ENCODE assay signal across 16 cellular contexts in genomic region chr14:54640480-54640879, GRCh38.
DNase-seq lines count a peak whose midpoint lies in the region; ATAC-seq and TF ChIP-seq lines count a peak whose summit lies in the region.
"Had no signal": no experiment of that assay in that cellular context is flagged by ENCODE, and none has a peak within 500 bp of the region (broad histone marks: within the 10 kb centered on the region; RNA-seq: fewer than 3 reads in every experiment).

No MANE protein-coding gene starts in this region.

- no peak overlapping the region for H3K4me2 ChIP-seq in mesendoderm (ENCODE audit: low read length)
- H3K4me2 ChIP-seq: PC-9, SK-N-SH had no signal

- ATAC-seq in heart left ventricle = peak in 3 of 4 donors; percentile 51 to 78 (median 65)
- ATAC-seq in Right ventricle myocardium inferior = no peak
- ATAC-seq in GM18520 (IDR thresholded peaks at IDR 0.05; ENCODE audit: unreplicated experiment) = no peak
- ATAC-seq in HG03045 (IDR thresholded peaks at IDR 0.05; ENCODE audit: unreplicated experiment) = no peak

- no peak overlapping the region for H2AK5ac ChIP-seq in mesendoderm (ENCODE audit: low read length)

- H3K56ac ChIP-seq in mesendoderm (ENCODE audit: low read length) = peak overlapping the region; percentile 36

- H4K8ac ChIP-seq in mesendoderm (ENCODE audit: low read depth, low read length) = no peak overlapping the region

- intact Hi-C loops in heart left ventricle (cut with DNase I) (loop anchor here in 3 of 10 donors (5.0 to 10.0 kb wide), 2 partner anchors 66 to 73 kb away; partner anchors contain the start of gene SAMD4A (in 2 of the 3)), Right ventricle myocardium inferior (cut with DNase I) (no loop called here)

- peaks cover 2% of the 10 kb centered on the region for H3K79me2 ChIP-seq in mesendoderm (ENCODE audit: control insufficient read depth, insufficient read depth, low read length)

- peak overlapping the region in 4 of 12 donors; percentile 8 to 37 (median 26) for H3K27ac ChIP-seq in heart left ventricle
- H3K27ac ChIP-seq in mesendoderm (ENCODE audit: low read depth, low read length) = no peak overlapping the region
- H3K27ac ChIP-seq: PC-9 had no signal

- TF ChIP-seq CTCF in heart left ventricle (IDR thresholded peaks at IDR 0.05) = no peak

- H3K27me3 ChIP-seq in heart left ventricle (no peaks in the 10 kb centered on the region), mesendoderm (ENCODE audit: insufficient read depth, low read length, poor library complexity) (no peaks in the 10 kb centered on the region)

- H2BK5ac ChIP-seq in mesendoderm (ENCODE audit: low read length) = no peak overlapping the region

- no peak overlapping the region for H2BK15ac ChIP-seq in mesendoderm (replicated peaks; ENCODE audit: low read depth)

- no peak overlapping the region for H2BK120ac ChIP-seq in mesendoderm (ENCODE audit: low read depth, low read length)

- H4K5ac ChIP-seq in mesendoderm (ENCODE audit: low read length) = no peak overlapping the region

- DNase-seq in heart left ventricle (peak in 1 of 5 donors; percentile 36), Right ventricle myocardium inferior (ENCODE audit: missing footprints) (no peak), fibroblast of gingiva (ENCODE audit: low read depth) (peak; percentile 20), mesendoderm (no peak), NCI-H2029 (lab: John Stamatoyannopoulos, UW) (no peak), inferior parietal cortex (ENCODE audit: extremely low spot score) (no peak)
- DNase-seq: DMS53, HFFc6, Karpas-422, NCI-H187 treated with DMSO at 0.1 percent for 48 hours, NCI-H2171 treated with DMSO at 0.1 percent for 48 hours, NCI-H774, PC-9, SK-N-SH had no signal

- no peak overlapping the region for H3K18ac ChIP-seq in mesendoderm (ENCODE audit: low read length)

- H3K4me3 ChIP-seq in heart left ventricle (no peak overlapping the region), mesendoderm (ENCODE audit: low read length) (no peak overlapping the region)
- H3K4me3 ChIP-seq: PC-9 had no signal

- no peak overlapping the region for H3K9ac ChIP-seq in mesendoderm (ENCODE audit: low read length)
- H3K9ac ChIP-seq: SK-N-SH had no signal

- no peak overlapping the region for H3K23ac ChIP-seq in mesendoderm (ENCODE audit: low read length)

- H3K36me3 ChIP-seq in heart left ventricle (no peaks in the 10 kb centered on the region), mesendoderm (ENCODE audit: control insufficient read depth, insufficient read depth, low read length) (no peaks in the 10 kb centered on the region)

- no peak for TF ChIP-seq POLR2A in heart left ventricle (IDR thresholded peaks at IDR 0.05)

- H3K9me3 ChIP-seq in heart left ventricle = no peaks in the 10 kb centered on the region
- H3K9me3 ChIP-seq: SK-N-SH had no signal

- peaks cover 2% of the 10 kb centered on the region for H3K79me1 ChIP-seq in mesendoderm (ENCODE audit: low read length)

- H3K4ac ChIP-seq in mesendoderm (ENCODE audit: low read depth, low read length) = no peak overlapping the region

- 61 to 66% (median 63%) methylated on average over 8 of the region's 8 CpGs for WGBS in heart left ventricle, 4 donors
- WGBS in mesendoderm (ENCODE audit: extremely low coverage, insufficient coverage, low lambda C conversion rate) = no CpG with 5 or more reads among the region's 8 CpGs

- H3K4me1 ChIP-seq in heart left ventricle (peaks cover 0 to 70% (median 28%) of the 10 kb centered on the region in 12 donors), mesendoderm (ENCODE audit: control insufficient read depth, low read depth, low read length) (peaks cover 6% of the 10 kb centered on the region)

Comparison
In these comparisons a context has a peak if more than half of its experiments do, and no peak if none do; other contexts are left out.
1. ATAC-seq: peak in heart left ventricle (3 of 4); none in Right ventricle myocardium inferior (single experiment), GM18520 (single experiment) and HG03045 (single experiment).